Comparison of ENCODE assay signal across 8 cellular contexts in genomic region chr2:218368621-218369153, GRCh38. TPM values are rescaled to one million over a fixed set of nuclear protein-coding genes. Genes with fewer than 3 reads are reported as not detected.
A peak's percentile ranks its signal among the peaks of the same experiment; 100 is the strongest.
DNase-seq lines count a peak whose midpoint lies in the region; ATAC-seq and TF ChIP-seq lines count a peak whose summit lies in the region.

No MANE protein-coding gene starts in this region.

- peaks cover 28% of the 10 kb centered on the region for H3K4me1 ChIP-seq in CD4-positive, alpha-beta memory T cell (ENCODE audit: insufficient read depth, low read length)
- H3K4me1 ChIP-seq in Karpas-422 (ENCODE audit: low read length), result peaks cover 50% of the 10 kb centered on the region

- H3K9me2 ChIP-seq in Karpas-422 (replicated peaks; ENCODE audit: insufficient read depth, low read length), result no peaks in the 10 kb centered on the region

- H3K9me3 Mint-ChIP-seq in CD4-positive, alpha-beta memory T cell, result peaks cover 0 to 3% (median 0%) of the 10 kb centered on the region in 8 donors
- H3K9me3 Mint-ChIP-seq in natural killer cell treated with Interleukin-12 subunit alpha and Interleukin-12 subunit beta and Interleukin-15 and Interleukin-18, amount 100 ng/mL, for 72 hours, result no peaks in the 10 kb centered on the region

- peak overlapping the region; percentile 40 to 87 (median 77) for H3K27ac Mint-ChIP-seq in CD4-positive, alpha-beta memory T cell
- peak overlapping the region; percentile 64 to 76 for H3K27ac Mint-ChIP-seq in natural killer cell treated with Interleukin-12 subunit alpha and Interleukin-12 subunit beta and Interleukin-15 and Interleukin-18, amount 100 ng/mL, for 72 hours

- H3K9ac ChIP-seq in Karpas-422 (ENCODE audit: low read length), result peak overlapping the region; percentile 7; the same call in 1 of the 2 replicates

- no peak for ATAC-seq in natural killer cell treated with Interleukin-12 subunit alpha and Interleukin-12 subunit beta and Interleukin-15 and Interleukin-18, amount 100 ng/mL, for 72 hours
- ATAC-seq in GM18868 (IDR thresholded peaks at IDR 0.05; ENCODE audit: unreplicated experiment) (no peak), HG02973 (IDR thresholded peaks at IDR 0.05; ENCODE audit: unreplicated experiment) (no peak)

- H3K9me3 ChIP-seq in CD4-positive, alpha-beta memory T cell (ENCODE audit: control insufficient read depth in 1 of 2, low read length in 2 of 2), result peaks cover 0 to 3% of the 10 kb centered on the region in 2 donors
- no peaks in the 10 kb centered on the region for H3K9me3 ChIP-seq in Karpas-422 (ENCODE audit: low read length)

- POLR2A ChIA-PET in CD4-positive, alpha-beta memory T cell (lab: Charles Lee; ENCODE audit: partially characterized antibody), result interaction anchor here (1.3 to 3.6 kb wide), 2 partner anchors 28 to 82 kb away, joined by 3 to 19 read pairs; no protein-coding TSS in a partner anchor

- peak; percentile 36 for TF ChIP-seq CTCF in choroid plexus epithelial cell (conservative IDR thresholded peaks at IDR 0.05; ENCODE audit: low read depth, low read length)

- no peak for DNase-seq in CD4-positive, alpha-beta memory T cell
- no peak for DNase-seq in Karpas-422
- peak; percentile 54 for DNase-seq in choroid plexus epithelial cell (ENCODE audit: low read depth)
- no peak for DNase-seq in natural killer cell treated with Interleukin-12 subunit alpha and Interleukin-12 subunit beta and Interleukin-15 and Interleukin-18, amount 100 ng/mL, for 72 hours (ENCODE audit: low spot score)
- no peak for DNase-seq in inferior parietal cortex (ENCODE audit: extremely low spot score)
- no peak for DNase-seq in activated CD4-positive, alpha-beta T cell treated with anti-CD3 and anti-CD28 coated beads, Interleukin-2, amount 50 U/mL, for 4 hours

- intact Hi-C loops in CD4-positive, alpha-beta memory T cell (cut with micrococcal nuclease), result loop anchor here (5.0 kb wide), 1 partner anchor 51 kb away; no protein-coding TSS in a partner anchor

- H3K36me3 Mint-ChIP-seq in CD4-positive, alpha-beta memory T cell, result no peaks in the 10 kb centered on the region
- no peaks in the 10 kb centered on the region for H3K36me3 Mint-ChIP-seq in natural killer cell treated with Interleukin-12 subunit alpha and Interleukin-12 subunit beta and Interleukin-15 and Interleukin-18, amount 100 ng/mL, for 72 hours

- peak overlapping the region; percentile 81 for H3K4me2 ChIP-seq in Karpas-422 (ENCODE audit: low read depth, low read length, poor library complexity, severe bottlenecking)

- no peak overlapping the region for H3K4me3 ChIP-seq in CD4-positive, alpha-beta memory T cell (ENCODE audit: low read length in 2 of 2)
- no peak overlapping the region for H3K4me3 ChIP-seq in Karpas-422 (ENCODE audit: low read length)
- no peak overlapping the region for H3K4me3 ChIP-seq in choroid plexus epithelial cell (ENCODE audit: low read depth, low read length)

- H3K27me3 Mint-ChIP-seq in CD4-positive, alpha-beta memory T cell, result no peaks in the 10 kb centered on the region
- H3K27me3 Mint-ChIP-seq in natural killer cell treated with Interleukin-12 subunit alpha and Interleukin-12 subunit beta and Interleukin-15 and Interleukin-18, amount 100 ng/mL, for 72 hours, result no peaks in the 10 kb centered on the region

- no peaks in the 10 kb centered on the region for H3K36me3 ChIP-seq in CD4-positive, alpha-beta memory T cell (ENCODE audit: insufficient read depth, low read length)
- H3K36me3 ChIP-seq in Karpas-422 (ENCODE audit: insufficient read depth, low read length), result no peaks in the 10 kb centered on the region

- no peaks in the 10 kb centered on the region for H3K79me2 ChIP-seq in Karpas-422 (ENCODE audit: low read length)

- H3K27me3 ChIP-seq in CD4-positive, alpha-beta memory T cell (ENCODE audit: insufficient read depth, low read length), result no peaks in the 10 kb centered on the region
- no peaks in the 10 kb centered on the region; the same call in 1 of the 2 replicates for H3K27me3 ChIP-seq in Karpas-422 (ENCODE audit: low read length)

- peak overlapping the region; percentile 34 to 86 (median 74) for H3K4me3 Mint-ChIP-seq in CD4-positive, alpha-beta memory T cell
- H3K4me3 Mint-ChIP-seq in natural killer cell treated with Interleukin-12 subunit alpha and Interleukin-12 subunit beta and Interleukin-15 and Interleukin-18, amount 100 ng/mL, for 72 hours, result peak overlapping the region; percentile 42

- H3K27ac ChIP-seq in CD4-positive, alpha-beta memory T cell (ENCODE audit: low read depth, low read length), result no peak overlapping the region
- peak overlapping the region; percentile 88 for H3K27ac ChIP-seq in Karpas-422 (ENCODE audit: low read length)

- H2AFZ ChIP-seq in Karpas-422 (ENCODE audit: low read length), result no peak overlapping the region

- peaks cover 13 to 33% (median 26%) of the 10 kb centered on the region in 4 donors for H3K4me1 Mint-ChIP-seq in CD4-positive, alpha-beta memory T cell
- H3K4me1 Mint-ChIP-seq in natural killer cell treated with Interleukin-12 subunit alpha and Interleukin-12 subunit beta and Interleukin-15 and Interleukin-18, amount 100 ng/mL, for 72 hours (ENCODE audit: low read depth in 2 of 2), result peaks cover 0 to 11% of the 10 kb centered on the region in 2 donors

- CTCF ChIA-PET in CD4-positive, alpha-beta memory T cell (lab: Charles Lee; ENCODE audit: partially characterized antibody), result interaction anchor here (1.0 to 1.3 kb wide), 2 partner anchors 12 to 75 kb away, joined by 3 to 5 read pairs; partner anchors contain the start of gene CATIP

- H4K20me1 ChIP-seq in Karpas-422 (ENCODE audit: insufficient read depth, low read depth, low read length), result no peaks in the 10 kb centered on the region

RNA-seq across cellular contexts. Expression of gene CATIP, which starts 12.0 kb away (rescaled TPM):
- not detected for total RNA-seq in CD4-positive, alpha-beta memory T cell
- not detected for polyA plus RNA-seq in CD4-positive, alpha-beta memory T cell
- total RNA-seq in Karpas-422 (2014; rRNA removed; shearing (Covaris generic); ENCODE audit: low replicate concordance), result not detected in 2 replicates
- total RNA-seq in natural killer cell treated with Interleukin-12 subunit alpha and Interleukin-12 subunit beta and Interleukin-15 and Interleukin-18, amount 100 ng/mL, for 72 hours, result not detected

RNA-seq across cellular contexts. Expression of gene SLC11A1, which starts 13.4 kb away (rescaled TPM):
- total RNA-seq in CD4-positive, alpha-beta memory T cell, result 1 to 10 TPM; 1.3 to 1.9 TPM
- under 1 TPM; 0.37 to 0.92 TPM for polyA plus RNA-seq in CD4-positive, alpha-beta memory T cell
- 1.9 TPM in 1 of 2 replicates, not detected in the other for total RNA-seq in Karpas-422 (2014; rRNA removed; shearing (Covaris generic); ENCODE audit: low replicate concordance)
- total RNA-seq in natural killer cell treated with Interleukin-12 subunit alpha and Interleukin-12 subunit beta and Interleukin-15 and Interleukin-18, amount 100 ng/mL, for 72 hours, result under 1 TPM in 1 of 2 donors, not detected in 1; 0.11 TPM

RNA-seq across cellular contexts. Expression of gene CTDSP1, which starts 31.0 kb away (rescaled TPM):
- 100 to 1,000 TPM; 182 to 183 TPM for total RNA-seq in CD4-positive, alpha-beta memory T cell
- polyA plus RNA-seq in CD4-positive, alpha-beta memory T cell, result 10 to 100 TPM; 26.4 to 37.7 TPM
- total RNA-seq in Karpas-422 (2014; rRNA removed; shearing (Covaris generic); ENCODE audit: low replicate concordance), result 46.3 and 72.6 TPM in 2 replicates
- 100 to 1,000 TPM in 1 of 2 donors, 10 to 100 TPM in 1; 92.5 to 106 TPM for total RNA-seq in natural killer cell treated with Interleukin-12 subunit alpha and Interleukin-12 subunit beta and Interleukin-15 and Interleukin-18, amount 100 ng/mL, for 72 hours

RNA-seq across cellular contexts. Expression of gene VIL1, which starts 50.2 kb away (rescaled TPM):
- not detected for total RNA-seq in CD4-positive, alpha-beta memory T cell
- not detected for polyA plus RNA-seq in CD4-positive, alpha-beta memory T cell
- not detected in 2 replicates for total RNA-seq in Karpas-422 (2014; rRNA removed; shearing (Covaris generic); ENCODE audit: low replicate concordance)
- total RNA-seq in natural killer cell treated with Interleukin-12 subunit alpha and Interleukin-12 subunit beta and Interleukin-15 and Interleukin-18, amount 100 ng/mL, for 72 hours, result under 1 TPM in 1 of 2 donors, not detected in 1; 0.10 TPM
